10 cellular contexts compared by ENCODE assay signal in genomic region chrX:103849558-103849957, GRCh38. TPM values are rescaled to one million over a fixed set of nuclear protein-coding genes. Genes with fewer than 3 reads are reported as not detected.
"Had no signal": no experiment of that assay in that cellular context is flagged by ENCODE, and none has a peak within 500 bp of the region (broad histone marks: within the 10 kb centered on the region; RNA-seq: fewer than 3 reads in every experiment).

No MANE protein-coding gene starts in this region.

- H3K4me3 ChIP-seq: GM23338 had no signal

- ATAC-seq: GM23338 had no signal

- H3K9ac ChIP-seq: KMS-11 had no signal

- H3K9me3 Mint-ChIP-seq: GM23338 had no signal

- H3K27ac Mint-ChIP-seq: GM23338, H9 had no signal

- H3K4me1 Mint-ChIP-seq: GM23338, H9 had no signal

- H3K27ac ChIP-seq: KMS-11 had no signal

- H2AFZ ChIP-seq: GM23338 had no signal

- DNase-seq: H9, HCEC 1CT, Karpas-422, KBM-7 had no signal

- FAIRE-seq: H1, H54, HTR-8/SVneo had no signal

- H3K4me3 Mint-ChIP-seq: GM23338, H9 had no signal

- H3K4me2 ChIP-seq: GM23338, KMS-11 had no signal

RNA-seq across cellular contexts. Expression of gene RAB9B, which starts 17.5 kb away (rescaled TPM):
- total RNA-seq: HT-29 had no signal
